In genomic region chr12:116559330-116560080, GRCh38 we compare ENCODE assay signal across 8 cellular contexts. TPM values are rescaled to one million over a fixed set of nuclear protein-coding genes. Genes with fewer than 3 reads are reported as not detected.
DNase-seq lines count a peak whose midpoint lies in the region; ATAC-seq and TF ChIP-seq lines count a peak whose summit lies in the region.

Gene MAP1LC3B2, plus strand, starts transcription at chr12:116559381. Its CDS starts 16,562 bp downstream, at chr12:116575943.

- H3K27me3 Mint-ChIP-seq in CD8-positive, alpha-beta T cell (ENCODE audit: low read depth), result no peaks in the 10 kb centered on the region
- H3K27me3 Mint-ChIP-seq in activated B cell treated with CpG ODN at 0.5 μM for 24 hours, result no peaks in the 10 kb centered on the region

- no peak within 1 kb of the TSS for H3K9ac ChIP-seq in liver (ENCODE audit: low read depth in 1 of 2, low read length in 2 of 2)

- peak within 1 kb of the TSS; percentile 47 for H3K4me3 ChIP-seq in CD8-positive, alpha-beta T cell (ENCODE audit: low read depth, low read length)
- no peak within 1 kb of the TSS for H3K4me3 ChIP-seq in liver (ENCODE audit: low read depth in 1 of 3, low read length in 3 of 3)

- peaks cover 29% of the 10 kb centered on the region for H3K4me1 ChIP-seq in CD8-positive, alpha-beta T cell (ENCODE audit: insufficient read depth, low read length)
- no peaks in the 10 kb centered on the region for H3K4me1 ChIP-seq in liver (ENCODE audit: control insufficient read depth in 4 of 4, insufficient read depth in 4 of 4, low read length in 3 of 4)

- peak within 1 kb of the TSS; percentile 53 for H3K27ac ChIP-seq in CD8-positive, alpha-beta T cell (ENCODE audit: low read depth, low read length)
- peak within 1 kb of the TSS; percentile 19 for H3K27ac ChIP-seq in caudate nucleus (ENCODE audit: low read depth, low read length)
- peak within 1 kb of the TSS; percentile 41 to 54 for H3K27ac ChIP-seq in liver (ENCODE audit: low read depth in 1 of 2, low read length in 2 of 2)

- no peaks in the 10 kb centered on the region for H3K36me3 ChIP-seq in CD8-positive, alpha-beta T cell (ENCODE audit: insufficient read depth, low read length)
- no peaks in the 10 kb centered on the region for H3K36me3 ChIP-seq in liver (ENCODE audit: control insufficient read depth in 4 of 4, insufficient read depth in 3 of 4, low read depth in 1 of 4, low read length in 3 of 4)

- H3K27ac Mint-ChIP-seq in CD8-positive, alpha-beta T cell, result peak within 1 kb of the TSS; percentile 94
- H3K27ac Mint-ChIP-seq in activated B cell treated with CpG ODN at 0.5 μM for 24 hours, result peak within 1 kb of the TSS; percentile 100

- POLR2A ChIA-PET in CD8-positive, alpha-beta T cell (lab: Charles Lee), result interaction anchor here (0.5 to 1.9 kb wide), 11 partner anchors 9 to 406 kb away, joined by 3 to 9 read pairs (median 3); no protein-coding TSS in a partner anchor
- POLR2A ChIA-PET in activated B cell treated with CpG ODN at 0.5 μM for 24 hours (lab: Charles Lee), result interaction anchor here (0.5 to 4.0 kb wide), 42 partner anchors 8 to 499 kb away, joined by 3 to 124 read pairs (median 6); partner anchors contain the start of gene MED13L

- H3K9me3 ChIP-seq in CD8-positive, alpha-beta T cell (ENCODE audit: low read length), result no peaks in the 10 kb centered on the region
- H3K9me3 ChIP-seq in liver (ENCODE audit: control insufficient read depth in 4 of 4, low read length in 3 of 4), result peaks cover 0 to 1% (median 0%) of the 10 kb centered on the region in 4 donors

- H3K27me3 ChIP-seq in CD8-positive, alpha-beta T cell (ENCODE audit: insufficient read depth, low read length), result no peaks in the 10 kb centered on the region
- no peaks in the 10 kb centered on the region for H3K27me3 ChIP-seq in liver (ENCODE audit: control insufficient read depth in 4 of 4, insufficient read depth in 4 of 4, low read length in 3 of 4)

- DNase-seq in CD8-positive, alpha-beta T cell, result peak; percentile 47 to 87 (median 69)
- DNase-seq in HUDEP-2 (lab: John Stamatoyannopoulos, UW; ENCODE audit: unreplicated experiment in 76 of 76) (peak; percentile 37 to 99 (median 95)), activated B cell treated with CpG ODN at 0.5 μM for 24 hours (peak; percentile 77), caudate nucleus (lab: John Stamatoyannopoulos, UW) (peak in 21 of 61 donors; percentile 2 to 61 (median 27)), amniotic stem cell (lab: John Stamatoyannopoulos, UW) (no peak)
- peak; percentile 51 to 56 for DNase-seq in stimulated activated CD4-positive, alpha-beta T cell treated with anti-CD3 and anti-CD28 coated beads, Interleukin-4, amount 100 ng/mL, for 48 hours (ENCODE audit: low read depth in 2 of 2)

- H3K36me3 Mint-ChIP-seq in CD8-positive, alpha-beta T cell, result no peaks in the 10 kb centered on the region
- H3K36me3 Mint-ChIP-seq in activated B cell treated with CpG ODN at 0.5 μM for 24 hours (ENCODE audit: low read depth), result peaks cover 4% of the 10 kb centered on the region

- peak; percentile 80 for ATAC-seq in CD8-positive, alpha-beta T cell
- ATAC-seq in GM21381 (IDR thresholded peaks at IDR 0.05; ENCODE audit: unreplicated experiment) (peak; percentile 77), activated B cell treated with CpG ODN at 0.5 μM for 24 hours (ENCODE audit: low read depth) (peak; percentile 83)

- CTCF ChIA-PET in CD8-positive, alpha-beta T cell (lab: Charles Lee), result interaction anchor here (0.8 to 2.3 kb wide), 4 partner anchors 22 to 38 kb away, joined by 3 to 8 read pairs (median 4); no protein-coding TSS in a partner anchor
- CTCF ChIA-PET in activated B cell treated with CpG ODN at 0.5 μM for 24 hours (lab: Charles Lee), result interaction anchor here (0.9 to 4.2 kb wide), 15 partner anchors 11 to 418 kb away, joined by 3 to 24 read pairs (median 4); no protein-coding TSS in a partner anchor

- WGBS in liver, result 52% methylated on average over 14 of the region's 14 CpGs

- no peaks in the 10 kb centered on the region for H3K9me3 Mint-ChIP-seq in CD8-positive, alpha-beta T cell
- peaks cover 6% of the 10 kb centered on the region for H3K9me3 Mint-ChIP-seq in activated B cell treated with CpG ODN at 0.5 μM for 24 hours

- TF ChIP-seq RAD21 in liver (IDR thresholded peaks at IDR 0.05), result peak in 1 of 2 donors; percentile 10

- peaks cover 48% of the 10 kb centered on the region for H3K4me1 Mint-ChIP-seq in CD8-positive, alpha-beta T cell (ENCODE audit: low read depth)
- H3K4me1 Mint-ChIP-seq in activated B cell treated with CpG ODN at 0.5 μM for 24 hours, result peaks cover 62% of the 10 kb centered on the region

- no peak for TF ChIP-seq CTCF in CD8-positive, alpha-beta T cell (IDR thresholded peaks at IDR 0.05)
- TF ChIP-seq CTCF in activated B cell treated with CpG ODN at 0.5 μM for 24 hours (IDR thresholded peaks at IDR 0.05), result no peak
- TF ChIP-seq CTCF in liver (IDR thresholded peaks at IDR 0.05; ENCODE audit: low read depth, low read length, missing input control), result no peak

- peak within 1 kb of the TSS; percentile 69 for H3K4me3 Mint-ChIP-seq in CD8-positive, alpha-beta T cell
- peak within 1 kb of the TSS; percentile 84 for H3K4me3 Mint-ChIP-seq in activated B cell treated with CpG ODN at 0.5 μM for 24 hours

- intact Hi-C loops in CD8-positive, alpha-beta T cell (cut with DNase I, micrococcal nuclease), result loop anchor here (1.0 to 5.0 kb wide), 4 partner anchors 26 to 283 kb away; partner anchors contain the start of genes RNFT2 (in 1 of the 2) and SPRING1 (in 1 of the 2)
- intact Hi-C loops in activated B cell treated with CpG ODN at 0.5 μM for 24 hours (cut with micrococcal nuclease), result loop anchor here (1.0 kb wide), 11 partner anchors 11 to 364 kb away; partner anchors contain the start of gene MED13L

TF ChIP-seq in liver, 16 proteins besides CTCF, POLR2A, EP300 and RAD21:
- TF ChIP-seq EGR1 (IDR thresholded peaks at IDR 0.05; ENCODE audit: low read depth in 2 of 2) (no peak), YY1 (IDR thresholded peaks at IDR 0.05) (no peak), TAF1 (conservative IDR thresholded peaks at IDR 0.05) (no peak), FOXA2 (IDR thresholded peaks at IDR 0.05) (no peak), ATF3 (IDR thresholded peaks at IDR 0.05) (no peak), NR2F2 (IDR thresholded peaks at IDR 0.05) (no peak), RXRA (IDR thresholded peaks at IDR 0.05) (no peak), JUND (IDR thresholded peaks at IDR 0.05) (no peak), MAX (IDR thresholded peaks at IDR 0.05) (no peak), GABPA (IDR thresholded peaks at IDR 0.05 in 1 of 2, conservative IDR thresholded peaks at IDR 0.05 in 1 of 2) (no peak), REST (IDR thresholded peaks at IDR 0.05) (no peak), FOXA1 (IDR thresholded peaks at IDR 0.05) (no peak), ZBTB33 (IDR thresholded peaks at IDR 0.05) (no peak), HNF4G (IDR thresholded peaks at IDR 0.05) (no peak), SP1 (IDR thresholded peaks at IDR 0.05) (peak; percentile 37), HNF4A (conservative IDR thresholded peaks at IDR 0.05) (peak in 1 of 2 donors; percentile 23)

RNA-seq across cellular contexts. Expression of gene MAP1LC3B2, which starts in this region (rescaled TPM):
- 1 to 10 TPM in 1 of 2 experiments, under 1 TPM in 1; 0.97 to 1.3 TPM for total RNA-seq in CD8-positive, alpha-beta T cell
- total RNA-seq in activated B cell treated with CpG ODN at 0.5 μM for 24 hours, result 1.0 and 1.9 TPM in 2 replicates
- total RNA-seq in liver, result not detected
- 1 to 10 TPM; 1.3 to 7.7 TPM for polyA plus RNA-seq in liver
